Comparison of ENCODE assay signal across 8 cellular contexts in the genomic region with DNA sequence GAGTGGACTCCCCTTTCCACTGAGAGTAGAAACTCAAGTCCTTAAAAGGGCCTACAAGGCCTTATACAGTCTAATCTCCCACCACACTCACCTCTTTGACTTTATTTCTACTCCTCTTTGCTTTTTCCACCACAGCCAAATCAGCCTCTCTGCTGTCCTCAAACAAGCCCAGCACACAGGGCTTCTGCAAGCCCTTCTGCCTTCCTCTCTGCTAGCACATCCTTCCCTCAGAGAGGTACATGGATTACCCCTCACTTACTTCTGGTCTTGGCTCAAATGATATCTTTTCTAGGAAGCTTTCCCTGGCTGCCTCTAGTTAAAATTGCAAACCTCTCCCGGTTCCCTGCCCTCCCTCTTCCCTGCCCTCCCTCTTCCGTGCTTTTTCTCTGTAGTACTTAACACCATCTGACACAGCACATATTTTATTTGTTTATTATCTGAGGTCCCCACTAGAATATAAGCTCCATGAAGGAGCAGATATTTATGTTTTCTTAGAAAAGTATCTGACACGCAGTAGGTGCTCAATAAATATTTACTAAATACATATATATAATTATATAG. TPM values are rescaled to one million over a fixed set of nuclear protein-coding genes. Genes with fewer than 3 reads are reported as not detected.
DNase-seq lines count a peak whose midpoint lies in the region; ATAC-seq and TF ChIP-seq lines count a peak whose summit lies in the region.

No MANE protein-coding gene starts in this region.

- in situ Hi-C loops in GM13976 (cut with MboI; ENCODE audit: low sequenced_read_pairs, unreplicated experiment) = no loop called here

- 29 to 54% (median 49%) methylated on average over 2 to 3 of the region's 3 CpGs for WGBS in heart left ventricle, 4 donors
- 39% methylated on average over 2 of the region's 3 CpGs for WGBS in right cardiac atrium
- WGBS in lower leg skin, 2 donors = 32 to 33% methylated on average over 2 of the region's 3 CpGs

- H3K9ac ChIP-seq in mucosa of stomach (ENCODE audit: low read length) = peak overlapping the region; percentile 29

- H3K27ac ChIP-seq in heart left ventricle (peak overlapping the region in 3 of 12 donors; percentile 93 to 98 (median 96)), right cardiac atrium (ENCODE audit: low read length) (no peak overlapping the region), ascending aorta (peak overlapping the region in 1 of 2 donors; percentile 93), uterus (peak overlapping the region; percentile 92 to 96)

- H3K27me3 ChIP-seq in heart left ventricle = no peaks in the 10 kb centered on the region
- no peaks in the 10 kb centered on the region for H3K27me3 ChIP-seq in right cardiac atrium (ENCODE audit: control insufficient read depth, insufficient read depth)
- H3K27me3 ChIP-seq in ascending aorta = no peaks in the 10 kb centered on the region
- no peaks in the 10 kb centered on the region for H3K27me3 ChIP-seq in mucosa of stomach (ENCODE audit: control insufficient read depth, insufficient read depth, low read length)
- H3K27me3 ChIP-seq in uterus = no peaks in the 10 kb centered on the region

- TF ChIP-seq POLR2A in heart left ventricle (IDR thresholded peaks at IDR 0.05) = no peak
- no peak for TF ChIP-seq POLR2A in uterus (IDR thresholded peaks at IDR 0.05)
- TF ChIP-seq POLR2A in lower leg skin (IDR thresholded peaks at IDR 0.05) = no peak

- TF ChIP-seq CTCF in heart left ventricle (IDR thresholded peaks at IDR 0.05) = no peak
- TF ChIP-seq CTCF in ascending aorta (IDR thresholded peaks at IDR 0.05) = no peak
- no peak for TF ChIP-seq CTCF in uterus (IDR thresholded peaks at IDR 0.05)
- no peak for TF ChIP-seq CTCF in lower leg skin (IDR thresholded peaks at IDR 0.05)
- TF ChIP-seq CTCF in GM13976 (IDR thresholded peaks at IDR 0.05; ENCODE audit: borderline replicate concordance, control extremely low read depth, extremely low read depth, insufficient read depth, missing control alignments) = no peak

- intact Hi-C loops in heart left ventricle (cut with DNase I) (loop anchor here in 4 of 10 donors (5.0 to 10.0 kb wide), 5 partner anchors 52 to 360 kb away; partner anchors contain the start of genes B3GALNT2 (in 2 of the 4) and NID1 (in 1 of the 4)), right cardiac atrium (cut with DNase I) (loop anchor here in 1 of 4 donors (5.0 kb wide), 1 partner anchor 107 kb away; no protein-coding TSS in a partner anchor), ascending aorta (cut with DNase I) (loop anchor here (5.0 kb wide), 1 partner anchor 202 kb away; the partner anchor contains the start of gene NID1), uterus (cut with DNase I; ENCODE audit: low total_unique reads) (no loop called here), lower leg skin (cut with DNase I; ENCODE audit: low total_unique reads) (loop anchor here (5.0 to 10.0 kb wide), 2 partner anchors 90 to 107 kb away; no protein-coding TSS in a partner anchor), posterior vena cava (cut with DNase I) (loop anchor here in 1 of 2 donors (10.0 kb wide), 1 partner anchor 110 kb away; no protein-coding TSS in a partner anchor)

- H3K4me3 ChIP-seq in heart left ventricle = peak overlapping the region in 10 of 12 donors; percentile 76 to 99 (median 93)
- no peak overlapping the region for H3K4me3 ChIP-seq in right cardiac atrium (ENCODE audit: low read length)
- peak overlapping the region; percentile 84 to 95 for H3K4me3 ChIP-seq in ascending aorta
- no peak overlapping the region for H3K4me3 ChIP-seq in mucosa of stomach (ENCODE audit: low read length)
- peak overlapping the region; percentile 69 to 86 for H3K4me3 ChIP-seq in uterus
- no peak overlapping the region for H3K4me3 ChIP-seq in lower leg skin (ENCODE audit: low read depth, poor library complexity, severe bottlenecking)

- H3K4me1 ChIP-seq in heart left ventricle (peaks cover 0 to 47% (median 22%) of the 10 kb centered on the region in 12 donors), right cardiac atrium (ENCODE audit: control insufficient read depth, insufficient read depth, low read length) (no peaks in the 10 kb centered on the region), ascending aorta (peaks cover 0 to 10% of the 10 kb centered on the region in 2 donors), mucosa of stomach (ENCODE audit: control insufficient read depth, insufficient read depth, low read length) (peaks cover 20% of the 10 kb centered on the region), uterus (peaks cover 0 to 5% of the 10 kb centered on the region in 2 donors)

- DNase-seq in heart left ventricle = no peak
- DNase-seq in right cardiac atrium = no peak
- DNase-seq in ascending aorta (ENCODE audit: low spot score in 2 of 2) = no peak
- no peak for DNase-seq in uterus
- DNase-seq in lower leg skin (ENCODE audit: low spot score in 2 of 2) = no peak
- DNase-seq in posterior vena cava (ENCODE audit: low spot score) = no peak
- no peak for DNase-seq in GM13976 (ENCODE audit: low spot score)

- H3K36me3 ChIP-seq in heart left ventricle (no peaks in the 10 kb centered on the region), ascending aorta (no peaks in the 10 kb centered on the region), mucosa of stomach (ENCODE audit: control insufficient read depth, insufficient read depth, low read length) (no peaks in the 10 kb centered on the region), uterus (no peaks in the 10 kb centered on the region)

- ATAC-seq in heart left ventricle (no peak), right cardiac atrium (no peak)

- H3K9me3 ChIP-seq in heart left ventricle = no peaks in the 10 kb centered on the region
- no peaks in the 10 kb centered on the region for H3K9me3 ChIP-seq in right cardiac atrium (ENCODE audit: control insufficient read depth, low read length)
- no peaks in the 10 kb centered on the region for H3K9me3 ChIP-seq in ascending aorta
- no peaks in the 10 kb centered on the region for H3K9me3 ChIP-seq in mucosa of stomach (ENCODE audit: control insufficient read depth, low read length)
- H3K9me3 ChIP-seq in uterus = no peaks in the 10 kb centered on the region

RNA-seq across cellular contexts. Expression of gene LYST, which starts 1.7 kb away (rescaled TPM):
- total RNA-seq in heart left ventricle = 10 to 100 TPM in 6 of 9 donors, 1 to 10 TPM in 3; 6.9 to 22.5 (median 12.0) TPM
- polyA plus RNA-seq in heart left ventricle = 1 to 10 TPM; 3.4 to 4.0 TPM
- 10 to 100 TPM; 10.0 to 15.3 (median 12.0) TPM for total RNA-seq in right cardiac atrium
- 3.8 TPM for polyA plus RNA-seq in right cardiac atrium
- 169 TPM for total RNA-seq in ascending aorta
- total RNA-seq in uterus = 10 to 100 TPM; 25.6 to 68.2 (median 32.9) TPM
- 10 to 100 TPM; 38.5 to 43.9 (median 40.9) TPM for total RNA-seq in lower leg skin
- total RNA-seq in posterior vena cava = 10 to 100 TPM; 51.2 to 53.5 TPM

Comparison
In these comparisons a context has a peak if more than half of its experiments do, and no peak if none do; other contexts are left out.
1. H3K4me3 ChIP-seq: peak in heart left ventricle (10 of 12), ascending aorta (2 of 2) and uterus (2 of 2); none in right cardiac atrium (single experiment), mucosa of stomach (single experiment) and lower leg skin (single experiment).